ENCODE assay signal across 8 cellular contexts in the genomic region with DNA sequence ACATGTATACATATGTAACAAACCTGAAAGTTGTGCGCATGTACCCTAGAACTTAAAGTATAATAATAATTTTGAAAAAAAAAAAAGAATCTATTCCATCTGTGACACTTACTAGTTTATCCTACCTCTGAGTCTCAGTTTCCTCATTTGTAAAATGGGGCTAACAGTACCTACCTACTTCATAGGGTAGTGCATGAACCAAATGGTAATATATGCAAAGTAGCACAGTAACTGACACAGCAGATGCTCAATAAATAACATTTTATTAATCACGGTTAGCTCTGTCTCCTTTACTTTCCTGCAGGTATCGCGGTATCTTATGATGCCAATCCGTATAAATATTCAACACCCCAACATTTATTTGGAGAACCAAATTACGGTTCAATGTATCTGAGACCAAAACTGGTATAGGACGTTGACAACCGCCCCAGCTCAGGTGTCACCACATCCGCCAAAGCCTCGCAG. TPM values are rescaled to one million over a fixed set of nuclear protein-coding genes. Genes with fewer than 3 reads are reported as not detected.
DNase-seq lines count a peak whose midpoint lies in the region; ATAC-seq, FAIRE-seq and TF ChIP-seq lines count a peak whose summit lies in the region.

No MANE protein-coding gene starts in this region.

- 8% methylated on average over 10 of the region's 10 CpGs for WGBS in smooth muscle cell (ENCODE audit: low lambda C conversion rate)

- H3K9ac ChIP-seq in smooth muscle cell (ENCODE audit: low read depth), result peak overlapping the region; percentile 100

- H3K4me1 ChIP-seq in GM23338 (ENCODE audit: insufficient read depth) (peaks cover 7% of the 10 kb centered on the region), smooth muscle cell (ENCODE audit: low read depth) (peaks cover 6% of the 10 kb centered on the region)

- TF ChIP-seq CTCF in CD14-positive monocyte (IDR thresholded peaks at IDR 0.05), result no peak
- TF ChIP-seq CTCF in GM23338 (conservative IDR thresholded peaks at IDR 0.05; ENCODE audit: low read depth in 2 of 2), result no peak
- TF ChIP-seq CTCF in fibroblast of pulmonary artery (IDR thresholded peaks at IDR 0.05; ENCODE audit: low read length, missing control alignments), result no peak
- TF ChIP-seq CTCF in smooth muscle cell (IDR thresholded peaks at IDR 0.05; ENCODE audit: borderline replicate concordance, insufficient read depth, poor library complexity, severe bottlenecking), result no peak

- no peaks in the 10 kb centered on the region for H3F3A ChIP-seq in GM23338 (replicated peaks; ENCODE audit: low read depth)
- H3F3A ChIP-seq in smooth muscle cell (ENCODE audit: low read depth), result no peaks in the 10 kb centered on the region

- no peak for ATAC-seq in GM23338

- H3K36me3 Mint-ChIP-seq in CD14-positive monocyte (peaks cover 11 to 13% of the 10 kb centered on the region in 2 donors), GM23338 (ENCODE audit: low read depth) (no peaks in the 10 kb centered on the region)

- H3K27me3 Mint-ChIP-seq in CD14-positive monocyte (ENCODE audit: low read depth in 3 of 3), result peaks cover 0 to 3% (median 0%) of the 10 kb centered on the region in 3 donors
- peaks cover 6% of the 10 kb centered on the region for H3K27me3 Mint-ChIP-seq in GM23338 (ENCODE audit: insufficient read depth, low read depth, poor library complexity)

- peaks cover 45% of the 10 kb centered on the region for H3K4me1 Mint-ChIP-seq in CD14-positive monocyte
- peaks cover 23% of the 10 kb centered on the region for H3K4me1 Mint-ChIP-seq in GM23338

- H3K4me3 ChIP-seq in GM23338, result peak overlapping the region; percentile 68
- H3K4me3 ChIP-seq in fibroblast of pulmonary artery (replicated peaks; ENCODE audit: low read depth, low read length), result peak overlapping the region; percentile 95
- peak overlapping the region; percentile 80 for H3K4me3 ChIP-seq in smooth muscle cell

- in situ Hi-C loops in SK-MEL-5 (cut with HindIII; ENCODE audit: low pct_unique_long_range_greater_than_20kb, low sequenced_read_pairs), result no loop called here

- H3K27me3 ChIP-seq in GM23338 (ENCODE audit: insufficient read depth) (no peaks in the 10 kb centered on the region), smooth muscle cell (ENCODE audit: low read depth) (no peaks in the 10 kb centered on the region)

- peaks cover 22% of the 10 kb centered on the region for H4K20me1 ChIP-seq in GM23338 (replicated peaks; ENCODE audit: insufficient read depth)
- peaks cover 44% of the 10 kb centered on the region for H4K20me1 ChIP-seq in smooth muscle cell (ENCODE audit: low read depth)

- H3K4me2 ChIP-seq in GM23338, result peak overlapping the region; percentile 85
- peak overlapping the region; percentile 96 for H3K4me2 ChIP-seq in smooth muscle cell

- H2AFZ ChIP-seq in GM23338, result no peak overlapping the region
- H2AFZ ChIP-seq in smooth muscle cell (ENCODE audit: low read depth), result peak overlapping the region; percentile 90

- H3K79me2 ChIP-seq in GM23338 (replicated peaks; ENCODE audit: insufficient read depth), result peaks cover 52% of the 10 kb centered on the region
- peaks cover 56% of the 10 kb centered on the region for H3K79me2 ChIP-seq in smooth muscle cell (ENCODE audit: low read depth)

- DNase-seq in CD14-positive monocyte (ENCODE audit: low spot score), result no peak
- DNase-seq in GM23338 (ENCODE audit: low spot score), result no peak
- DNase-seq in SK-MEL-5 (ENCODE audit: low read depth, low spot score), result peak; percentile 41
- no peak for DNase-seq in fibroblast of pulmonary artery (ENCODE audit: low read depth)
- DNase-seq in smooth muscle cell (lab: John Stamatoyannopoulos, UW; ENCODE audit: unreplicated experiment), result no peak
- no peak for DNase-seq in SIG-M5 treated with dmso at 0.1 percent for 504 hours (lab: John Stamatoyannopoulos, UW; ENCODE audit: unreplicated experiment)
- no peak for DNase-seq in DMS 273 (lab: John Stamatoyannopoulos, UW; ENCODE audit: unreplicated experiment)
- no peak for DNase-seq in urothelium cell line (ENCODE audit: low spot score)

- peak overlapping the region; percentile 91 to 95 for H3K4me3 Mint-ChIP-seq in CD14-positive monocyte
- peak overlapping the region; percentile 92 for H3K4me3 Mint-ChIP-seq in GM23338

- H3K9me2 ChIP-seq in GM23338 (ENCODE audit: insufficient read depth), result no peaks in the 10 kb centered on the region

- H3K9me3 Mint-ChIP-seq in CD14-positive monocyte (peaks cover 0 to 2% (median 0%) of the 10 kb centered on the region in 7 donors), GM23338 (no peaks in the 10 kb centered on the region)

- H3K27ac Mint-ChIP-seq in CD14-positive monocyte (peak overlapping the region; percentile 96 to 99 (median 99)), GM23338 (peak overlapping the region; percentile 99)

- H3K9me3 ChIP-seq in smooth muscle cell (replicated peaks; ENCODE audit: low read depth), result no peaks in the 10 kb centered on the region

- intact Hi-C loops in CD14-positive monocyte (cut with micrococcal nuclease), result loop anchor here in 1 of 2 donors (5.0 kb wide), 1 partner anchor 122 kb away; no protein-coding TSS in a partner anchor

- H3K27ac ChIP-seq in GM23338 (ENCODE audit: low read depth) (peak overlapping the region; percentile 48), smooth muscle cell (ENCODE audit: low read depth) (peak overlapping the region; percentile 98)

- FAIRE-seq in urothelium cell line (lab: Jason Lieb, UNC), result no peak

- H3K36me3 ChIP-seq in GM23338 (ENCODE audit: insufficient read depth) (no peaks in the 10 kb centered on the region), smooth muscle cell (ENCODE audit: low read depth) (no peaks in the 10 kb centered on the region)

TF ChIP-seq in GM23338, 12 proteins besides CTCF, POLR2A, EP300 and RAD21 (continues in another document):
- TF ChIP-seq POLR2AphosphoS5 (IDR thresholded peaks at IDR 0.05; ENCODE audit: low read depth) (no peak), EZH2 (IDR thresholded peaks at IDR 0.05; ENCODE audit: low read depth, unreplicated experiment) (no peak), NANOG (IDR thresholded peaks at IDR 0.05; ENCODE audit: borderline replicate concordance) (no peak), ZNF331 (CRISPR knock-in tag; IDR thresholded peaks at IDR 0.05; ENCODE audit: low read depth) (no peak)
- TF ChIP-seq, protein P1, sequence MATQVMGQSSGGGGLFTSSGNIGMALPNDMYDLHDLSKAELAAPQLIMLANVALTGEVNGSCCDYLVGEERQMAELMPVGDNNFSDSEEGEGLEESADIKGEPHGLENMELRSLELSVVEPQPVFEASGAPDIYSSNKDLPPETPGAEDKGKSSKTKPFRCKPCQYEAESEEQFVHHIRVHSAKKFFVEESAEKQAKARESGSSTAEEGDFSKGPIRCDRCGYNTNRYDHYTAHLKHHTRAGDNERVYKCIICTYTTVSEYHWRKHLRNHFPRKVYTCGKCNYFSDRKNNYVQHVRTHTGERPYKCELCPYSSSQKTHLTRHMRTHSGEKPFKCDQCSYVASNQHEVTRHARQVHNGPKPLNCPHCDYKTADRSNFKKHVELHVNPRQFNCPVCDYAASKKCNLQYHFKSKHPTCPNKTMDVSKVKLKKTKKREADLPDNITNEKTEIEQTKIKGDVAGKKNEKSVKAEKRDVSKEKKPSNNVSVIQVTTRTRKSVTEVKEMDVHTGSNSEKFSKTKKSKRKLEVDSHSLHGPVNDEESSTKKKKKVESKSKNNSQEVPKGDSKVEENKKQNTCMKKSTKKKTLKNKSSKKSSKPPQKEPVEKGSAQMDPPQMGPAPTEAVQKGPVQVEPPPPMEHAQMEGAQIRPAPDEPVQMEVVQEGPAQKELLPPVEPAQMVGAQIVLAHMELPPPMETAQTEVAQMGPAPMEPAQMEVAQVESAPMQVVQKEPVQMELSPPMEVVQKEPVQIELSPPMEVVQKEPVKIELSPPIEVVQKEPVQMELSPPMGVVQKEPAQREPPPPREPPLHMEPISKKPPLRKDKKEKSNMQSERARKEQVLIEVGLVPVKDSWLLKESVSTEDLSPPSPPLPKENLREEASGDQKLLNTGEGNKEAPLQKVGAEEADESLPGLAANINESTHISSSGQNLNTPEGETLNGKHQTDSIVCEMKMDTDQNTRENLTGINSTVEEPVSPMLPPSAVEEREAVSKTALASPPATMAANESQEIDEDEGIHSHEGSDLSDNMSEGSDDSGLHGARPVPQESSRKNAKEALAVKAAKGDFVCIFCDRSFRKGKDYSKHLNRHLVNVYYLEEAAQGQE (IDR thresholded peaks at IDR 0.05; ENCODE audit: unreplicated experiment), result no peak

RNA-seq across cellular contexts. Expression of gene TMED10, which starts 0.7 kb away (rescaled TPM):
- polyA plus RNA-seq in CD14-positive monocyte (100 to 1,000 TPM; 233 to 243 TPM), GM23338 (2016; fragmentation: Nextera tagmentation; extraction: Ambion mirVana) (144 and 180 TPM in 2 replicates), smooth muscle cell (403 and 473 TPM in 2 replicates)
- 196 and 237 TPM in 2 replicates for total RNA-seq in GM23338 (2014; rRNA removed; shearing (Covaris generic))
- total RNA-seq in SK-MEL-5 (2014; rRNA removed; shearing (Covaris generic)), result 941 and 955 TPM in 2 replicates
- polyA plus RNA-seq in SK-MEL-5 (2015; cell fraction: cytosol; rRNA removed), result 658 and 752 TPM in 2 replicates
- polyA plus RNA-seq in SK-MEL-5 (2015; cell fraction: nucleus; rRNA removed), result 105 and 106 TPM in 2 replicates
- total RNA-seq in smooth muscle cell, result 566 and 645 TPM in 2 replicates

RNA-seq across cellular contexts. Expression of gene NEK9, which starts 48.9 kb away (rescaled TPM):
- polyA plus RNA-seq in CD14-positive monocyte, result 10 to 100 TPM in 1 of 2 donors, 1 to 10 TPM in 1; 8.9 to 10.1 TPM
- total RNA-seq in GM23338 (2014; rRNA removed; shearing (Covaris generic)), result 31.1 and 37.3 TPM in 2 replicates
- 13.9 and 16.3 TPM in 2 replicates for polyA plus RNA-seq in GM23338 (2016; fragmentation: Nextera tagmentation; extraction: Ambion mirVana)
- total RNA-seq in SK-MEL-5 (2014; rRNA removed; shearing (Covaris generic)), result 55.0 and 56.5 TPM in 2 replicates
- 47.6 and 56.0 TPM in 2 replicates for polyA plus RNA-seq in SK-MEL-5 (2015; cell fraction: cytosol; rRNA removed)
- polyA plus RNA-seq in SK-MEL-5 (2015; cell fraction: nucleus; rRNA removed), result 109 and 122 TPM in 2 replicates
- 17.8 and 34.4 TPM in 2 replicates for total RNA-seq in smooth muscle cell
- 10.5 and 12.4 TPM in 2 replicates for polyA plus RNA-seq in smooth muscle cell
